Comparison of ENCODE assay signal across 19 cellular contexts in genomic region chr16:65727534-65728137, GRCh38.
DNase-seq lines count a peak whose midpoint lies in the region; ATAC-seq and TF ChIP-seq lines count a peak whose summit lies in the region.
"Had no signal": no experiment of that assay in that cellular context is flagged by ENCODE, and none has a peak within 500 bp of the region (broad histone marks: within the 10 kb centered on the region; RNA-seq: fewer than 3 reads in every experiment).

No MANE protein-coding gene starts in this region.

- H3K27me3 Mint-ChIP-seq in WTC11 (ENCODE audit: low read depth) (peaks cover 3% of the 10 kb centered on the region; the same call in 1 of the 2 replicates), neural progenitor cell (ENCODE audit: insufficient read depth, low read depth) (peaks cover 4% of the 10 kb centered on the region)

- DNase-seq in ELF-1 (ENCODE audit: low read depth, low spot score) (peak; percentile 76), WTC11 (ENCODE audit: low spot score) (no peak), islet precursor cell (peak; percentile 82), neural progenitor cell (ENCODE audit: low spot score) (peak; percentile 43), gastrocnemius medialis (no peak), NAMALWA (ENCODE audit: low spot score) (no peak), AG08396 (ENCODE audit: low spot score) (no peak)
- DNase-seq: AML-193, DMS79 treated with DMSO at 0.1 percent for 48 hours, HCEC 1CT, MM.1S, NCI-H1092 treated with DMSO at 0.1 percent for 48 hours, NCI-H2081 treated with DMSO at 0.1 percent for 48 hours, NCI-H510A, NCI-H748 treated with DMSO at 0.1 percent for 48 hours, SHP77 had no signal

- no peak overlapping the region for H3K9ac ChIP-seq in neural progenitor cell

- H3K9me3 ChIP-seq in neural progenitor cell (ENCODE audit: low read depth) (no peaks in the 10 kb centered on the region), gastrocnemius medialis (no peaks in the 10 kb centered on the region)

- peaks cover 5% of the 10 kb centered on the region for H4K20me1 ChIP-seq in neural progenitor cell (ENCODE audit: low read depth)

- H3F3A ChIP-seq in neural progenitor cell (ENCODE audit: low read depth): peaks cover 7% of the 10 kb centered on the region

- CTCF ChIA-PET in WTC11 (lab: Charles Lee): interaction anchor here (0.7 to 1.6 kb wide), 4 partner anchors 23 to 551 kb away, joined by 3 read pairs; no protein-coding TSS in a partner anchor

- H3K4me1 Mint-ChIP-seq in WTC11 (peaks cover 49% of the 10 kb centered on the region), neural progenitor cell (peaks cover 28% of the 10 kb centered on the region)

- intact Hi-C loops in gastrocnemius medialis (cut with DNase I; ENCODE audit: low total_unique reads): no loop called here

- H3K4me3 ChIP-seq in neural progenitor cell: no peak overlapping the region
- H3K4me3 ChIP-seq in gastrocnemius medialis: no peak overlapping the region
- H3K4me3 ChIP-seq: SK-N-MC had no signal

- H3K36me3 Mint-ChIP-seq in WTC11 (peaks cover 20% of the 10 kb centered on the region), neural progenitor cell (no peaks in the 10 kb centered on the region)
- H3K36me3 Mint-ChIP-seq: CD14-positive monocyte had no signal

- H3K27ac Mint-ChIP-seq in WTC11 (peak overlapping the region; percentile 78; the same call in 1 of the 2 replicates), neural progenitor cell (no peak overlapping the region)

- H3K27ac ChIP-seq in neural progenitor cell (no peak overlapping the region), gastrocnemius medialis (no peak overlapping the region)
- H3K27ac ChIP-seq: SK-N-MC had no signal

- POLR2A ChIA-PET in WTC11 (lab: Charles Lee): interaction anchor here (0.6 kb wide), 1 partner anchor 298 kb away, joined by 5 read pairs; no protein-coding TSS in a partner anchor

- no peaks in the 10 kb centered on the region for H3K79me2 ChIP-seq in neural progenitor cell (ENCODE audit: low read depth)

- no peak overlapping the region; the same call in 1 of the 2 replicates for H3K4me3 Mint-ChIP-seq in WTC11
- H3K4me3 Mint-ChIP-seq in neural progenitor cell: no peak overlapping the region

- no peak for TF ChIP-seq POLR2A in gastrocnemius medialis (IDR thresholded peaks at IDR 0.05)

- peak; percentile 14; the same call in 1 of the 2 replicates for ATAC-seq in WTC11
- ATAC-seq in gastrocnemius medialis: no peak
- ATAC-seq in HG02610 (IDR thresholded peaks at IDR 0.05; ENCODE audit: unreplicated experiment): no peak

- H2AFZ ChIP-seq in neural progenitor cell (replicated peaks): no peak overlapping the region

- TF ChIP-seq CTCF in WTC11 (IDR thresholded peaks at IDR 0.05) (no peak), neural progenitor cell (IDR thresholded peaks at IDR 0.05) (peak; percentile 44), gastrocnemius medialis (IDR thresholded peaks at IDR 0.05 in 4 of 5, conservative IDR thresholded peaks at IDR 0.05 in 1 of 5) (no peak)

- in situ Hi-C loops in gastrocnemius medialis (cut with MboI; ENCODE audit: low sequenced_read_pairs in 4 of 4): no loop called here

- no peaks in the 10 kb centered on the region for H3K36me3 ChIP-seq in neural progenitor cell
- no peaks in the 10 kb centered on the region for H3K36me3 ChIP-seq in gastrocnemius medialis

- H3K4me2 ChIP-seq in neural progenitor cell: peak overlapping the region; percentile 27

- H3K9me3 Mint-ChIP-seq in WTC11 (peaks cover 27% of the 10 kb centered on the region), neural progenitor cell (peaks cover 18% of the 10 kb centered on the region)

- peaks cover 15% of the 10 kb centered on the region for H3K4me1 ChIP-seq in neural progenitor cell
- H3K4me1 ChIP-seq in gastrocnemius medialis: no peaks in the 10 kb centered on the region

- H3K27me3 ChIP-seq in neural progenitor cell (no peaks in the 10 kb centered on the region), gastrocnemius medialis (no peaks in the 10 kb centered on the region)

TF ChIP-seq in WTC11, 78 proteins besides CTCF, POLR2A, EP300 and RAD21:
- TF ChIP-seq FOXP4 (CRISPR knock-in tag; IDR thresholded peaks at IDR 0.05): no peak
- TF ChIP-seq, protein P1, sequence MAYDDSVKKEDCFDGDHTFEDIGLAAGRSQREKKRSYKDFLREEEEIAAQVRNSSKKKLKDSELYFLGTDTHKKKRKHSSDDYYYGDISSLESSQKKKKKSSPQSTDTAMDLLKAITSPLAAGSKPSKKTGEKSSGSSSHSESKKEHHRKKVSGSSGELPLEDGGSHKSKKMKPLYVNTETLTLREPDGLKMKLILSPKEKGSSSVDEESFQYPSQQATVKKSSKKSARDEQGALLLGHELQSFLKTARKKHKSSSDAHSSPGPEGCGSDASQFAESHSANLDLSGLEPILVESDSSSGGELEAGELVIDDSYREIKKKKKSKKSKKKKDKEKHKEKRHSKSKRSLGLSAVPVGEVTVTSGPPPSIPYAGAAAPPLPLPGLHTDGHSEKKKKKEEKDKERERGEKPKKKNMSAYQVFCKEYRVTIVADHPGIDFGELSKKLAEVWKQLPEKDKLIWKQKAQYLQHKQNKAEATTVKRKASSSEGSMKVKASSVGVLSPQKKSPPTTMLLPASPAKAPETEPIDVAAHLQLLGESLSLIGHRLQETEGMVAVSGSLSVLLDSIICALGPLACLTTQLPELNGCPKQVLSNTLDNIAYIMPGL (CRISPR knock-in tag; IDR thresholded peaks at IDR 0.05): no peak
- no peak for TF ChIP-seq NR2C2 (CRISPR knock-in tag; IDR thresholded peaks at IDR 0.05)
- no peak for TF ChIP-seq FOXJ3 (CRISPR knock-in tag; IDR thresholded peaks at IDR 0.05; ENCODE audit: borderline replicate concordance)
- TF ChIP-seq E2F4 (CRISPR knock-in tag; IDR thresholded peaks at IDR 0.05; ENCODE audit: borderline replicate concordance, low read depth): no peak
- no peak for TF ChIP-seq SMAD3 (CRISPR knock-in tag; IDR thresholded peaks at IDR 0.05; ENCODE audit: borderline replicate concordance)
- TF ChIP-seq GABPB1 (CRISPR knock-in tag; IDR thresholded peaks at IDR 0.05): no peak

Comparison
In these comparisons a context has a peak if more than half of its experiments do, and no peak if none do; other contexts are left out.
1. DNase-seq: peak in ELF-1 (single experiment), islet precursor cell (single experiment) and neural progenitor cell (single experiment); none in WTC11 (single experiment), gastrocnemius medialis (0 of 2), NAMALWA (single experiment) and AG08396 (single experiment).